In genomic region chr12:19967001-19967400, GRCh38 we compare ENCODE assay signal across 1 cellular context.
TF ChIP-seq lines count a peak whose summit lies in the region.

No MANE protein-coding gene starts in this region.

TF ChIP-seq in neural cell, 6 proteins besides CTCF, POLR2A, EP300 and RAD21 (continued from another document):
- no peak for TF ChIP-seq MXI1 (conservative IDR thresholded peaks at IDR 0.05; ENCODE audit: poor library complexity, severe bottlenecking)
- TF ChIP-seq POLR2AphosphoS5 (IDR thresholded peaks at IDR 0.05) = no peak
